24 cellular contexts compared by ENCODE assay signal in genomic region chr1:117389779-117390178, GRCh38. TPM values are rescaled to one million over a fixed set of nuclear protein-coding genes. Genes with fewer than 3 reads are reported as not detected.
DNase-seq lines count a peak whose midpoint lies in the region; ATAC-seq and TF ChIP-seq lines count a peak whose summit lies in the region.
"Had no signal": no experiment of that assay in that cellular context is flagged by ENCODE, and none has a peak within 500 bp of the region (broad histone marks: within the 10 kb centered on the region; RNA-seq: fewer than 3 reads in every experiment).

No MANE protein-coding gene starts in this region.

- no peaks in the 10 kb centered on the region for H3K9me2 ChIP-seq in Loucy (replicated peaks; ENCODE audit: low read depth, low read length)

- no peaks in the 10 kb centered on the region for H3K27me3 ChIP-seq in CD4-positive, CD25-positive, alpha-beta regulatory T cell (ENCODE audit: control insufficient read depth, insufficient read depth, low read length)
- H3K27me3 ChIP-seq in Loucy (ENCODE audit: insufficient read depth, low read length, poor library complexity, severe bottlenecking) (no peaks in the 10 kb centered on the region), psoas muscle (ENCODE audit: insufficient read depth in 3 of 3, low read length in 2 of 3) (no peaks in the 10 kb centered on the region)
- H3K27me3 ChIP-seq: BLaER1 treated with 17β-estradiol and CSF1 and Interleukin-3, amounts not matched to agents 10 nM and 100 nM had no signal

- H3K27ac Mint-ChIP-seq in activated naive CD4-positive, alpha-beta T cell treated with anti-CD3 and anti-CD28 coated beads, Interleukin-2, amount 50 U/mL, for 24 hours, result peak overlapping the region; percentile 24
- H3K27ac Mint-ChIP-seq in activated naive CD4-positive, alpha-beta T cell treated with anti-CD3 and anti-CD28 coated beads, Interleukin-2, amount 50 U/mL, for 72 hours, result no peak overlapping the region
- no peak overlapping the region for H3K27ac Mint-ChIP-seq in CD4-positive, CD25-positive, alpha-beta regulatory T cell
- H3K27ac Mint-ChIP-seq: B cell had no signal

- H3K4me3 ChIP-seq in CD4-positive, CD25-positive, alpha-beta regulatory T cell (ENCODE audit: low read depth, low read length), result peak overlapping the region; percentile 4
- no peak overlapping the region for H3K4me3 ChIP-seq in Loucy (ENCODE audit: low read length, poor library complexity, severe bottlenecking)
- H3K4me3 ChIP-seq in psoas muscle, result no peak overlapping the region
- H3K4me3 ChIP-seq: A549; BLaER1 treated with 17β-estradiol and CSF1 and Interleukin-3, amounts not matched to agents 10 nM and 100 nM; GM12878 had no signal

- H3K9me3 Mint-ChIP-seq in activated naive CD4-positive, alpha-beta T cell treated with anti-CD3 and anti-CD28 coated beads, Interleukin-2, amount 50 U/mL, for 24 hours, result no peaks in the 10 kb centered on the region
- H3K9me3 Mint-ChIP-seq in activated naive CD4-positive, alpha-beta T cell treated with anti-CD3 and anti-CD28 coated beads, Interleukin-2, amount 50 U/mL, for 72 hours, result peaks cover 0 to 3% of the 10 kb centered on the region in 2 donors
- peaks cover 0 to 3% (median 0%) of the 10 kb centered on the region in 7 donors for H3K9me3 Mint-ChIP-seq in CD4-positive, CD25-positive, alpha-beta regulatory T cell
- H3K9me3 Mint-ChIP-seq: CD8-positive, alpha-beta memory T cell had no signal

- peaks cover 56% of the 10 kb centered on the region for H3K4me1 ChIP-seq in CD4-positive, CD25-positive, alpha-beta regulatory T cell (ENCODE audit: control insufficient read depth, insufficient read depth, low read length, poor library complexity, severe bottlenecking)
- H3K4me1 ChIP-seq in Loucy (ENCODE audit: insufficient read depth, low read length, poor library complexity, severe bottlenecking) (peaks cover 81% of the 10 kb centered on the region), psoas muscle (peaks cover 51% of the 10 kb centered on the region)
- H3K4me1 ChIP-seq: A549 had no signal

- no peaks in the 10 kb centered on the region for H4K20me1 ChIP-seq in Loucy (ENCODE audit: insufficient read depth, low read length, poor library complexity, severe bottlenecking)

- H3K27ac ChIP-seq in CD4-positive, CD25-positive, alpha-beta regulatory T cell (ENCODE audit: insufficient read depth, low read length, poor library complexity, severe bottlenecking), result no peak overlapping the region
- H3K27ac ChIP-seq in psoas muscle, result peak overlapping the region; percentile 5
- H3K27ac ChIP-seq: 22Rv1; A549; BLaER1 treated with 17β-estradiol and CSF1 and Interleukin-3, amounts not matched to agents 10 nM and 100 nM; C4-2B had no signal

- TF ChIP-seq CTCF in Loucy (conservative IDR thresholded peaks at IDR 0.05; ENCODE audit: low read length) (no peak), psoas muscle (IDR thresholded peaks at IDR 0.05) (no peak)

- peak overlapping the region; percentile 80 for H3K4me2 ChIP-seq in Loucy (ENCODE audit: low read depth, low read length, poor library complexity, severe bottlenecking)
- H3K4me2 ChIP-seq: A549; BLaER1 treated with 17β-estradiol and CSF1 and Interleukin-3, amounts not matched to agents 10 nM and 100 nM had no signal

- H3F3A ChIP-seq in Loucy (ENCODE audit: low read depth), result peaks cover 10% of the 10 kb centered on the region

- H3K9me3 ChIP-seq in CD4-positive, CD25-positive, alpha-beta regulatory T cell (ENCODE audit: control insufficient read depth in 2 of 2, low read length in 2 of 2), result no peaks in the 10 kb centered on the region
- H3K9me3 ChIP-seq in Loucy (ENCODE audit: insufficient read depth, low read depth, low read length) (no peaks in the 10 kb centered on the region), psoas muscle (no peaks in the 10 kb centered on the region)
- H3K9me3 ChIP-seq: A549 had no signal

- intact Hi-C loops in psoas muscle (cut with DNase I), result no loop called here

- H3K79me2 ChIP-seq in Loucy (ENCODE audit: insufficient read depth, low read length), result peaks cover 88% of the 10 kb centered on the region

- peaks cover 94% of the 10 kb centered on the region for H3K4me1 Mint-ChIP-seq in activated naive CD4-positive, alpha-beta T cell treated with anti-CD3 and anti-CD28 coated beads, Interleukin-2, amount 50 U/mL, for 24 hours
- H3K4me1 Mint-ChIP-seq in CD4-positive, CD25-positive, alpha-beta regulatory T cell, result peaks cover 67 to 96% (median 84%) of the 10 kb centered on the region in 4 donors

- no peaks in the 10 kb centered on the region for H3K27me3 Mint-ChIP-seq in activated naive CD4-positive, alpha-beta T cell treated with anti-CD3 and anti-CD28 coated beads, Interleukin-2, amount 50 U/mL, for 24 hours
- no peaks in the 10 kb centered on the region for H3K27me3 Mint-ChIP-seq in CD4-positive, CD25-positive, alpha-beta regulatory T cell
- H3K27me3 Mint-ChIP-seq: B cell; CD4-positive, alpha-beta memory T cell; CD8-positive, alpha-beta memory T cell had no signal

- 91 to 94% (median 93%) methylated on average over 1 of the region's 1 CpG for WGBS in psoas muscle, 3 donors

- no peak for ATAC-seq in activated naive CD4-positive, alpha-beta T cell treated with anti-CD3 and anti-CD28 coated beads, Interleukin-2, amount 50 U/mL, for 72 hours
- no peak for ATAC-seq in CD4-positive, CD25-positive, alpha-beta regulatory T cell (ENCODE audit: low read depth in 2 of 2)
- ATAC-seq in psoas muscle, result no peak
- ATAC-seq: A549, GM12878 had no signal

- DNase-seq in activated naive CD4-positive, alpha-beta T cell treated with anti-CD3 and anti-CD28 coated beads, Interleukin-2, amount 50 U/mL, for 72 hours (ENCODE audit: low spot score in 2 of 2), result no peak
- no peak for DNase-seq in CD4-positive, CD25-positive, alpha-beta regulatory T cell
- DNase-seq in psoas muscle (no peak), NCI-H82 treated with DMSO at 0.1 percent for 48 hours (lab: John Stamatoyannopoulos, UW; ENCODE audit: unreplicated experiment) (no peak), NCI-H146 (lab: John Stamatoyannopoulos, UW) (no peak)
- DNase-seq: AML-193; CD4-positive, alpha-beta memory T cell; CD8-positive, alpha-beta memory T cell; COR-L47; DMS 273 treated with DMSO at 0.1 percent for 48 hours; DMS153; DMS53; DMS79; DND-41; EL; GDM1 had no signal

- peak overlapping the region; percentile 54 for H3K9ac ChIP-seq in Loucy (ENCODE audit: low read depth, low read length, poor library complexity, severe bottlenecking)
- H3K9ac ChIP-seq: BLaER1 treated with 17β-estradiol and CSF1 and Interleukin-3, amounts not matched to agents 10 nM and 100 nM had no signal

- no peaks in the 10 kb centered on the region for H3K36me3 ChIP-seq in CD4-positive, CD25-positive, alpha-beta regulatory T cell (ENCODE audit: control insufficient read depth, insufficient read depth, low read length)
- H3K36me3 ChIP-seq in Loucy (ENCODE audit: insufficient read depth, low read length), result no peaks in the 10 kb centered on the region
- H3K36me3 ChIP-seq in psoas muscle (ENCODE audit: insufficient read depth in 1 of 2, low read depth in 1 of 2), result no peaks in the 10 kb centered on the region

- no peak overlapping the region for H3K4me3 Mint-ChIP-seq in activated naive CD4-positive, alpha-beta T cell treated with anti-CD3 and anti-CD28 coated beads, Interleukin-2, amount 50 U/mL, for 24 hours
- peak overlapping the region in 3 of 4 donors; percentile 17 to 46 (median 34) for H3K4me3 Mint-ChIP-seq in CD4-positive, CD25-positive, alpha-beta regulatory T cell
- H3K4me3 Mint-ChIP-seq: B cell had no signal

- peaks cover 2% of the 10 kb centered on the region for H3K36me3 Mint-ChIP-seq in activated naive CD4-positive, alpha-beta T cell treated with anti-CD3 and anti-CD28 coated beads, Interleukin-2, amount 50 U/mL, for 24 hours
- peaks cover 0 to under 1% of the 10 kb centered on the region in 2 donors for H3K36me3 Mint-ChIP-seq in activated naive CD4-positive, alpha-beta T cell treated with anti-CD3 and anti-CD28 coated beads, Interleukin-2, amount 50 U/mL, for 72 hours
- peaks cover 4% of the 10 kb centered on the region for H3K36me3 Mint-ChIP-seq in CD4-positive, CD25-positive, alpha-beta regulatory T cell
- H3K36me3 Mint-ChIP-seq: CD8-positive, alpha-beta memory T cell had no signal

- no peak overlapping the region for H2AFZ ChIP-seq in Loucy (ENCODE audit: low read length)

RNA-seq across cellular contexts. Expression of gene MAN1A2, which starts 22.5 kb away (rescaled TPM):
- total RNA-seq in activated naive CD4-positive, alpha-beta T cell treated with anti-CD3 and anti-CD28 coated beads, Interleukin-2, amount 50 U/mL, for 72 hours, result 10 to 100 TPM; 17.8 to 18.4 TPM
- total RNA-seq in CD4-positive, CD25-positive, alpha-beta regulatory T cell, result 113 TPM
- 10 to 100 TPM; 27.2 to 50.2 (median 42.2) TPM for polyA plus RNA-seq in CD4-positive, CD25-positive, alpha-beta regulatory T cell
- total RNA-seq in psoas muscle, result 10 to 100 TPM; 19.8 to 35.0 (median 27.0) TPM
- 10 to 100 TPM in 1 of 3 donors, 1 to 10 TPM in 2; 4.0 to 15.6 (median 4.9) TPM for polyA plus RNA-seq in psoas muscle
